9 cellular contexts compared by ENCODE assay signal in the genomic region with DNA sequence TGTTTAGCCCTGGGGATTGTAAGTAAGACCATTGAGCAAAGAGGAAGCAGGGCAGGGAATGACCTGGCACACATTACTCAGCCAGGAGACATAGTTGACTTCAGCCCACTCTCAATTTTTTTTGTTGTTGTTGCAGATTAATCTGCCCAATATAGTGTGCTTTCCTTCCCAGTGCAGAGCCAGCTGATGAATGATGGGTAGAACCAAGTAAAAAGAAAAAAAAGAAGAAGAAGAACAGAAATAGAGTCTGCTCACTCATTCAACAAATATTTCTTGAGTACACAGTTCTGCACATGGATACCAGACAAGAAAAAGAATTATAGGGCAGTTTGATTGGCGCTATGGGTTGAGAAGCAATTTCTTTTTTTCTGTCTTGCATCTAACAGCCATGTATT.
DNase-seq lines count a peak whose midpoint lies in the region; TF ChIP-seq lines count a peak whose summit lies in the region.
"Had no signal": no experiment of that assay in that cellular context is flagged by ENCODE, and none has a peak within 500 bp of the region (broad histone marks: within the 10 kb centered on the region; RNA-seq: fewer than 3 reads in every experiment).

No MANE protein-coding gene starts in this region.

- DNase-seq in EH (ENCODE audit: low read depth): peak; percentile 76
- peak in 1 of 2 experiments; percentile 49 for DNase-seq in SJSA1 (ENCODE audit: low read depth in 1 of 2, low spot score in 2 of 2)
- DNase-seq in epithelial cell of esophagus (ENCODE audit: low read depth): peak; percentile 25
- no peak for DNase-seq in trophoblast cell
- DNase-seq in mesendoderm: no peak
- no peak for DNase-seq in T1000 (lab: John Stamatoyannopoulos, UW)
- DNase-seq in NCI-H2171 (lab: John Stamatoyannopoulos, UW): no peak
- DNase-seq: NCI-H2227 treated with DMSO at 0.1 percent for 48 hours; stimulated activated CD4-positive, alpha-beta T cell treated with anti-CD3 and anti-CD28 coated beads, Interleukin-4, amount 100 ng/mL, for 24 hours had no signal

- WGBS in trophoblast cell (ENCODE audit: extremely low coverage, insufficient coverage, insufficient read length): no CpG with 5 or more reads among the region's 1 CpG
- WGBS in mesendoderm (ENCODE audit: extremely low coverage, insufficient coverage, low lambda C conversion rate): no CpG with 5 or more reads among the region's 1 CpG

- H3K79me2 ChIP-seq in trophoblast cell (ENCODE audit: control insufficient read depth, insufficient read depth, low read length, poor library complexity): no peaks in the 10 kb centered on the region
- no peaks in the 10 kb centered on the region for H3K79me2 ChIP-seq in mesendoderm (ENCODE audit: control insufficient read depth, insufficient read depth, low read length)

- H2BK12ac ChIP-seq in trophoblast cell (ENCODE audit: low read length): peak overlapping the region; percentile 54

- peak overlapping the region; percentile 31 for H4K91ac ChIP-seq in trophoblast cell (ENCODE audit: low read depth, low read length)

- H3K18ac ChIP-seq in trophoblast cell (ENCODE audit: low read length): peak overlapping the region; percentile 43
- H3K18ac ChIP-seq in mesendoderm (ENCODE audit: low read length): no peak overlapping the region

- no peak overlapping the region for H2BK15ac ChIP-seq in mesendoderm (replicated peaks; ENCODE audit: low read depth)

- H3K4me3 ChIP-seq in SJSA1 (no peak overlapping the region), epithelial cell of esophagus (ENCODE audit: low read length) (no peak overlapping the region), trophoblast cell (ENCODE audit: low read depth, low read length) (no peak overlapping the region), mesendoderm (ENCODE audit: low read length) (no peak overlapping the region)

- H2BK120ac ChIP-seq in trophoblast cell (ENCODE audit: insufficient read depth, low read length, poor library complexity): peak overlapping the region; percentile 78
- no peak overlapping the region for H2BK120ac ChIP-seq in mesendoderm (ENCODE audit: low read depth, low read length)

- no peak overlapping the region for H4K12ac ChIP-seq in trophoblast cell (ENCODE audit: low read depth, low read length)

- H4K5ac ChIP-seq in mesendoderm (ENCODE audit: low read length): no peak overlapping the region

- H2BK5ac ChIP-seq in trophoblast cell (ENCODE audit: low read depth, low read length, poor library complexity) (peak overlapping the region; percentile 64), mesendoderm (ENCODE audit: low read length) (no peak overlapping the region)

- H4K8ac ChIP-seq in trophoblast cell (ENCODE audit: low read depth, low read length) (no peak overlapping the region), mesendoderm (ENCODE audit: low read depth, low read length) (no peak overlapping the region)

- H3K79me1 ChIP-seq in trophoblast cell (ENCODE audit: low read length): peaks cover 29% of the 10 kb centered on the region
- H3K79me1 ChIP-seq in mesendoderm (ENCODE audit: low read length): no peaks in the 10 kb centered on the region

- H3K23ac ChIP-seq in trophoblast cell (ENCODE audit: low read length) (no peak overlapping the region), mesendoderm (ENCODE audit: low read length) (no peak overlapping the region)

- H3K27me3 ChIP-seq in SJSA1 (replicated peaks): no peaks in the 10 kb centered on the region
- H3K27me3 ChIP-seq in trophoblast cell (ENCODE audit: insufficient read depth, low read length): no peaks in the 10 kb centered on the region
- no peaks in the 10 kb centered on the region for H3K27me3 ChIP-seq in mesendoderm (ENCODE audit: insufficient read depth, low read length, poor library complexity)

- H2AFZ ChIP-seq in trophoblast cell (ENCODE audit: insufficient read depth, low read length, poor library complexity): no peak overlapping the region

- H3K9ac ChIP-seq in trophoblast cell (ENCODE audit: low read length): no peak overlapping the region
- no peak overlapping the region for H3K9ac ChIP-seq in mesendoderm (ENCODE audit: low read length)

- no peak for TF ChIP-seq CTCF in epithelial cell of esophagus (IDR thresholded peaks at IDR 0.05; ENCODE audit: insufficient read depth, low read depth, low read length, missing control alignments)

- H3K4ac ChIP-seq in trophoblast cell (ENCODE audit: low read depth, low read length) (peak overlapping the region; percentile 24), mesendoderm (ENCODE audit: low read depth, low read length) (no peak overlapping the region)

- no peak overlapping the region for H3K56ac ChIP-seq in mesendoderm (ENCODE audit: low read length)

- no peak overlapping the region for H2AK5ac ChIP-seq in trophoblast cell (ENCODE audit: low read length)
- H2AK5ac ChIP-seq in mesendoderm (ENCODE audit: low read length): no peak overlapping the region

- no peaks in the 10 kb centered on the region for H3K36me3 ChIP-seq in SJSA1
- no peaks in the 10 kb centered on the region for H3K36me3 ChIP-seq in trophoblast cell (ENCODE audit: control insufficient read depth in 1 of 2, insufficient read depth in 2 of 2, low read length in 2 of 2)
- no peaks in the 10 kb centered on the region for H3K36me3 ChIP-seq in mesendoderm (ENCODE audit: control insufficient read depth, insufficient read depth, low read length)

- H3K14ac ChIP-seq in trophoblast cell (ENCODE audit: low read length): no peak overlapping the region

- H3K9me3 ChIP-seq in SJSA1 (replicated peaks): no peaks in the 10 kb centered on the region
- no peaks in the 10 kb centered on the region for H3K9me3 ChIP-seq in trophoblast cell (ENCODE audit: insufficient read depth, low read depth, low read length)

- H3K4me1 ChIP-seq in SJSA1 (replicated peaks): peaks cover 73% of the 10 kb centered on the region
- peaks cover 18 to 24% of the 10 kb centered on the region in 2 experiments for H3K4me1 ChIP-seq in trophoblast cell (ENCODE audit: control insufficient read depth in 1 of 2, insufficient read depth in 2 of 2, low read length in 2 of 2)
- H3K4me1 ChIP-seq in mesendoderm (ENCODE audit: control insufficient read depth, low read depth, low read length): no peaks in the 10 kb centered on the region

- H3K27ac ChIP-seq in SJSA1 (peak overlapping the region; percentile 57), trophoblast cell (ENCODE audit: low read depth, low read length) (no peak overlapping the region), mesendoderm (ENCODE audit: low read depth, low read length) (no peak overlapping the region)

- H3K4me2 ChIP-seq in trophoblast cell (ENCODE audit: low read length) (no peak overlapping the region), mesendoderm (ENCODE audit: low read length) (no peak overlapping the region)

Comparison
In these comparisons a context has a peak if more than half of its experiments do, and no peak if none do; other contexts are left out.
1. DNase-seq: peak in EH (single experiment) and epithelial cell of esophagus (single experiment); none in trophoblast cell (0 of 2), mesendoderm (single experiment), T1000 (single experiment) and NCI-H2171 (single experiment).